In genomic region chr1:204920967-204921366, GRCh38 we compare ENCODE assay signal across 14 cellular contexts.
"Had no signal": no experiment of that assay in that cellular context is flagged by ENCODE, and none has a peak within 500 bp of the region (broad histone marks: within the 10 kb centered on the region; RNA-seq: fewer than 3 reads in every experiment).

No MANE protein-coding gene starts in this region.

- H3K27ac ChIP-seq: adrenal gland, epithelial cell of prostate, gastrocnemius medialis, neutrophil had no signal

- H3K9me3 ChIP-seq: adrenal gland, gastrocnemius medialis, neutrophil had no signal

- H3K4me3 ChIP-seq: adrenal gland, gastrocnemius medialis had no signal

- H3K27ac Mint-ChIP-seq: activated T-helper 2 cell treated with anti-CD3 and anti-CD28 coated beads, Interferon-gamma antibody, Interleukin-2, Interleukin-4, amounts not matched to agents 10 μg/mL and 5 μg/mL and 100 μg/mL, durations not matched to agents 14 hours and 24 hours and 36 hours had no signal

- H3K27me3 ChIP-seq: adrenal gland, gastrocnemius medialis had no signal

- ATAC-seq: gastrocnemius medialis, sciatic nerve had no signal

- DNase-seq: activated CD4-positive, alpha-beta T cell treated with anti-CD3 and anti-CD28 coated beads, Interleukin-2, amount 10 ng/mL, durations not matched to agents 7 days and 5 days; activated CD8-positive, alpha-beta memory T cell treated with anti-CD3 and anti-CD28 coated beads for 24 hours; activated naive CD4-positive, alpha-beta T cell treated with anti-CD3 and anti-CD28 coated beads, Interleukin-2, amount 50 U/mL, for 16 hours; adrenal gland; cortex of kidney; effector memory CD4-positive, alpha-beta T cell; gastrocnemius medialis; naive B cell; stimulated activated naive CD4-positive, alpha-beta T cell treated with Interleukin-2 at 50 U/mL for 16 hours; T-helper 9 cell had no signal

- H3K4me3 Mint-ChIP-seq: activated CD4-positive, alpha-beta T cell treated with anti-CD3 and anti-CD28 coated beads, Interleukin-2, amount 10 ng/mL, durations not matched to agents 7 days and 5 days; naive B cell had no signal

- H3K9me3 Mint-ChIP-seq: activated CD4-positive, alpha-beta T cell treated with anti-CD3 and anti-CD28 coated beads, Interleukin-2, amount 10 ng/mL, durations not matched to agents 7 days and 5 days; activated T-helper 2 cell treated with anti-CD3 and anti-CD28 coated beads, Interferon-gamma antibody, Interleukin-2, Interleukin-4, amounts not matched to agents 10 μg/mL and 5 μg/mL and 100 μg/mL, durations not matched to agents 14 hours and 24 hours and 36 hours; naive B cell had no signal

- H3K36me3 ChIP-seq: adrenal gland, gastrocnemius medialis, neutrophil had no signal

- H3K4me1 Mint-ChIP-seq: activated CD4-positive, alpha-beta T cell treated with anti-CD3 and anti-CD28 coated beads, Interleukin-2, amount 10 ng/mL, durations not matched to agents 7 days and 5 days; naive B cell had no signal
